8 cellular contexts compared by ENCODE assay signal in the genomic region with DNA sequence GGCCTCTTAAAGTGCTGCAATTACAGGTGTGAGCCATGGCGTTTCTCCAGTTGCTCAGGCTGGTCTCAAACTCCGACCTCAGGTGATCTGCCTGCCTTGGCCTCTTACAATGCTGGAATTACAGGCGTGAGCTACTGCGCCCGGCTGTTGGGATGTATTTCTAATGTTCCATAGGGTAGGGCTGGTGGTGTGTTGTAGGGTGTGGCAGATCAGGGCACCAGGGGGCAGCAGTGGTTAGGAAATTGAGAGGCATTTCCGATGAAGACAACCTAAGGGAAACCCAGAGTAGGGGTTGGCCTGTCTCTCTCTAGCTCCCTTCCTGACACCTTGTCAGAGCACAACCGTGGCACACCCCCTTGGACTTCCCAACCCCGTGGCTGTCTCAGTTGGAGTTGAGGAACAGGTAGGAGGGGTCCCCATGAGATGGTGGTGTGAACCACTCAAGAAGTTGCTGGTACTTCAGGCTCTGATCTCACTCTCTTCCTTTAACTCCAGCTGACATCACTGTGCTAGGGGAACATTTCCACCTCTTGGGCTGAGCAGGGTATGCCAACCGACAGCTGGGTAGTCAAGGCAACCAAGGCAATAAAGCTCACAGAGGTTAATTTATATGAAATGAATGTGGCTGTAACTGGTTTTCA. TPM values are rescaled to one million over a fixed set of nuclear protein-coding genes. Genes with fewer than 3 reads are reported as not detected.
DNase-seq lines count a peak whose midpoint lies in the region; ATAC-seq and TF ChIP-seq lines count a peak whose summit lies in the region.

No MANE protein-coding gene starts in this region.

- no peaks in the 10 kb centered on the region for H3K23me2 ChIP-seq in H9 (ENCODE audit: insufficient read length, low read depth, low read length, poor library complexity, severe bottlenecking)

- no peak overlapping the region for H3K27ac ChIP-seq in BLaER1
- no peak overlapping the region for H3K27ac ChIP-seq in H9 (ENCODE audit: insufficient read length, low read depth, low read length)
- no peak overlapping the region for H3K27ac ChIP-seq in right lobe of liver

- no peak overlapping the region for H3K14ac ChIP-seq in H9 (ENCODE audit: insufficient read depth, low read length)

- no peak overlapping the region for H3T11ph ChIP-seq in H9 (ENCODE audit: low read length)

- peaks cover 0 to 2% of the 10 kb centered on the region in 2 experiments; a peak in 1 of 4 replicates for H3K4me1 Mint-ChIP-seq in H9

- no peak overlapping the region for H2BK120ac ChIP-seq in H9 (ENCODE audit: low read depth, low read length, poor library complexity, severe bottlenecking)

- H3K36me3 ChIP-seq in BLaER1 (no peaks in the 10 kb centered on the region), right lobe of liver (no peaks in the 10 kb centered on the region)

- peaks cover 12% of the 10 kb centered on the region for H3K27me3 Mint-ChIP-seq in H9 (ENCODE audit: low read depth)

- H2BK5ac ChIP-seq in H9 (ENCODE audit: insufficient read length, low read length): no peak overlapping the region

- H2BK15ac ChIP-seq in H9 (ENCODE audit: low read depth, low read length): no peak overlapping the region

- peak overlapping the region in 1 of 3 experiments; percentile 67; a peak in 1 of 7 replicates for H3K27ac Mint-ChIP-seq in H9

- H3K4me3 ChIP-seq in BLaER1: no peak overlapping the region
- no peak overlapping the region for H3K4me3 ChIP-seq in right lobe of liver

- DNase-seq in H9 (peak; percentile 90), NCI-H345 treated with DMSO at 0.1 percent for 48 hours (lab: John Stamatoyannopoulos, UW; ENCODE audit: unreplicated experiment) (peak; percentile 34), cerebellum (ENCODE audit: low spot score) (peak; percentile 30), right lobe of liver (peak; percentile 76 to 79 (median 78))
- peak; percentile 79 to 81 for DNase-seq in activated CD4-positive, alpha-beta T cell treated with anti-CD3 and anti-CD28 coated beads for 24 hours (ENCODE audit: low read depth in 2 of 2)
- DNase-seq in stimulated activated CD8-positive, alpha-beta memory T cell treated with anti-CD3 and anti-CD28 coated beads, Interleukin-12 subunit alpha, Interleukin-12 subunit beta, amount 100 ng/mL, for 24 hours (ENCODE audit: extremely low read depth): peak; percentile 52

- WGBS in H9 (ENCODE audit: extremely low coverage, insufficient read length, low lambda C conversion rate): no CpG with 5 or more reads among the region's 9 CpGs
- 18% methylated on average over 4 of the region's 9 CpGs for WGBS in right lobe of liver (ENCODE audit: insufficient coverage, low coverage, low lambda C conversion rate, missing lambda C conversion rate)

- H3K56ac ChIP-seq in H9 (ENCODE audit: insufficient read length, low read depth, low read length): no peak overlapping the region

- ATAC-seq in right lobe of liver (peak; percentile 70 to 78 (median 74)), GM18505 (IDR thresholded peaks at IDR 0.05; ENCODE audit: unreplicated experiment) (no peak)

- no peak overlapping the region for H2BK12ac ChIP-seq in H9 (ENCODE audit: insufficient read length, low read depth, low read length)

- no peaks in the 10 kb centered on the region for H3K79me1 ChIP-seq in H9 (ENCODE audit: insufficient read depth, low read depth, low read length, poor library complexity, severe bottlenecking)

- H3K18ac ChIP-seq in H9 (ENCODE audit: insufficient read length, low read depth, low read length): no peak overlapping the region

- H4K5ac ChIP-seq in H9 (ENCODE audit: insufficient read length, low read depth, low read length): no peak overlapping the region

- H3K36me3 Mint-ChIP-seq in H9 (ENCODE audit: insufficient read depth in 1 of 3, low read depth in 3 of 3): no peaks in the 10 kb centered on the region

- H3K4ac ChIP-seq in H9 (ENCODE audit: low read depth, low read length): no peak overlapping the region

- no peak overlapping the region for H2AFZ ChIP-seq in H9 (ENCODE audit: low read length)

- H3K9ac ChIP-seq in BLaER1: no peak overlapping the region
- H3K9ac ChIP-seq in H9 (ENCODE audit: extremely low read depth, insufficient read length, low read length): no peak overlapping the region

- H3K23ac ChIP-seq in H9 (ENCODE audit: insufficient read length, low read depth, low read length): no peak overlapping the region

- no peak overlapping the region for H4K91ac ChIP-seq in H9 (ENCODE audit: insufficient read length, low read depth, low read length)

- TF ChIP-seq CTCF in H9 (conservative IDR thresholded peaks at IDR 0.05) (peak; percentile 90), right lobe of liver (IDR thresholded peaks at IDR 0.05) (peak; percentile 64 to 74 (median 71))

- H3K4me1 ChIP-seq in BLaER1 (peaks cover 21% of the 10 kb centered on the region), H9 (ENCODE audit: insufficient read depth, low read length) (no peaks in the 10 kb centered on the region), right lobe of liver (peaks cover 0 to 11% (median 0%) of the 10 kb centered on the region in 4 donors)

- H3K27me3 ChIP-seq in BLaER1 (no peaks in the 10 kb centered on the region), H9 (ENCODE audit: insufficient read depth, low read length) (no peaks in the 10 kb centered on the region), right lobe of liver (no peaks in the 10 kb centered on the region)

- intact Hi-C loops in right lobe of liver (cut with DNase I): loop anchor here (5.0 kb wide), 1 partner anchor 105 kb away; no protein-coding TSS in a partner anchor

- H2AK5ac ChIP-seq in H9 (ENCODE audit: insufficient read length, low read length): no peak overlapping the region

- TF ChIP-seq POLR2A in right lobe of liver (IDR thresholded peaks at IDR 0.05) (no peak), GM18505 (IDR thresholded peaks at IDR 0.05; ENCODE audit: borderline replicate concordance, extremely low read depth, insufficient read depth, insufficient read length) (no peak)

- H4K8ac ChIP-seq in H9 (replicated peaks; ENCODE audit: insufficient read length, low read depth, low read length): no peak overlapping the region

- H3K79me2 ChIP-seq in H9 (ENCODE audit: insufficient read depth, low read length): no peaks in the 10 kb centered on the region

- no peaks in the 10 kb centered on the region for H3K9me3 ChIP-seq in BLaER1
- H3K9me3 ChIP-seq in H9 (ENCODE audit: control insufficient read depth, low read depth, low read length): no peaks in the 10 kb centered on the region
- no peaks in the 10 kb centered on the region for H3K9me3 ChIP-seq in right lobe of liver

- H3K9me3 Mint-ChIP-seq in H9: no peaks in the 10 kb centered on the region

- H3K4me3 Mint-ChIP-seq in H9: no peak overlapping the region

- no peak overlapping the region for H2BK20ac ChIP-seq in H9 (ENCODE audit: low read depth, low read length, poor library complexity, severe bottlenecking)

- H4K20me1 ChIP-seq in BLaER1 (no peaks in the 10 kb centered on the region), H9 (ENCODE audit: control insufficient read depth, insufficient read depth, insufficient read length) (no peaks in the 10 kb centered on the region)

- H3K4me2 ChIP-seq in BLaER1 (peak overlapping the region; percentile 66), H9 (ENCODE audit: insufficient read depth, insufficient read length, low read length) (no peak overlapping the region)

RNA-seq across cellular contexts. Expression of a gene that starts 32.9 kb away (rescaled TPM):
- total RNA-seq in H9 (2021) (231 and 250 TPM in 2 replicates), cerebellum (128 TPM), right lobe of liver (10 to 100 TPM; 35.8 to 97.5 (median 59.1) TPM)

Comparison
In these comparisons a context has a peak if more than half of its experiments do, and no peak if none do; other contexts are left out.
1. DNase-seq: peak in every context shown above with its lines; median percentile 90 in H9; 80 in activated CD4-positive, alpha-beta T cell treated with anti-CD3 and anti-CD28 coated beads for 24 hours; 78 in right lobe of liver; 52 in stimulated activated CD8-positive, alpha-beta memory T cell treated with anti-CD3 and anti-CD28 coated beads, Interleukin-12 subunit alpha, Interleukin-12 subunit beta, amount 100 ng/mL, for 24 hours; 34 in NCI-H345 treated with DMSO at 0.1 percent for 48 hours; 30 in cerebellum.